ENCODE assay signal across 25 cellular contexts in genomic region chr1:221795400-221795799, GRCh38. TPM values are rescaled to one million over a fixed set of nuclear protein-coding genes. Genes with fewer than 3 reads are reported as not detected.
A peak's percentile ranks its signal among the peaks of the same experiment; 100 is the strongest.
DNase-seq lines count a peak whose midpoint lies in the region; ATAC-seq, FAIRE-seq and TF ChIP-seq lines count a peak whose summit lies in the region.
"Had no signal": no experiment of that assay in that cellular context is flagged by ENCODE, and none has a peak within 500 bp of the region (broad histone marks: within the 10 kb centered on the region; RNA-seq: fewer than 3 reads in every experiment).

No MANE protein-coding gene starts in this region.

- no peaks in the 10 kb centered on the region for H3K36me3 ChIP-seq in kidney (ENCODE audit: control insufficient read depth in 1 of 2, insufficient read depth in 2 of 2, low read length in 2 of 2)
- H3K36me3 ChIP-seq: heart left ventricle, ovary had no signal

- CTCF ChIA-PET in MCF 10A (lab: Yijun Ruan, JAX): interaction anchor here (0.6 to 1.5 kb wide), 4 partner anchors 25 to 1683 kb away, joined by 3 read pairs; no protein-coding TSS in a partner anchor

- peak; percentile 42 to 64 for ATAC-seq in activated T-cell treated with anti-CD3 and anti-CD28 coated beads, Interleukin-2, amount 50 U/mL, for 4 hours
- ATAC-seq in GM21529 (IDR thresholded peaks at IDR 0.05; ENCODE audit: unreplicated experiment): peak; percentile 43
- no peak for ATAC-seq in stimulated activated memory B cell treated with anti-CD40 and anti-IgM and Interleukin-4, amounts not matched to agents 10 μg/mL and 1 μg/mL and 100 μg/mL, for 72 hours
- ATAC-seq in HG03175 (IDR thresholded peaks at IDR 0.05; ENCODE audit: unreplicated experiment): no peak
- ATAC-seq: heart left ventricle, K562, WTC11 had no signal

- H3K9me3 Mint-ChIP-seq in activated T-cell treated with anti-CD3 and anti-CD28 coated beads, Interleukin-2, amount 50 U/mL, for 4 hours: peaks cover 7% of the 10 kb centered on the region
- peaks cover 5% of the 10 kb centered on the region for H3K9me3 Mint-ChIP-seq in activated naive CD8-positive, alpha-beta T cell (ENCODE audit: low read depth)
- H3K9me3 Mint-ChIP-seq in stimulated activated memory B cell treated with anti-CD40 and anti-IgM and Interleukin-4, amounts not matched to agents 10 μg/mL and 1 μg/mL and 100 μg/mL, for 72 hours: peaks cover 3% of the 10 kb centered on the region
- peaks cover 8% of the 10 kb centered on the region for H3K9me3 Mint-ChIP-seq in MCF 10A (ENCODE audit: unreplicated experiment)

- TF ChIP-seq CTCF in MCF 10A (IDR thresholded peaks at IDR 0.05; ENCODE audit: unreplicated experiment): no peak
- no peak for TF ChIP-seq CTCF in kidney (IDR thresholded peaks at IDR 0.05; ENCODE audit: borderline replicate concordance, extremely low read depth, insufficient read depth)

- peak overlapping the region; percentile 36 for H3K4me3 Mint-ChIP-seq in activated T-cell treated with anti-CD3 and anti-CD28 coated beads, Interleukin-2, amount 50 U/mL, for 4 hours
- H3K4me3 Mint-ChIP-seq in activated naive CD8-positive, alpha-beta T cell: peak overlapping the region; percentile 11
- no peak overlapping the region for H3K4me3 Mint-ChIP-seq in stimulated activated memory B cell treated with anti-CD40 and anti-IgM and Interleukin-4, amounts not matched to agents 10 μg/mL and 1 μg/mL and 100 μg/mL, for 72 hours
- H3K4me3 Mint-ChIP-seq in MCF 10A (ENCODE audit: unreplicated experiment): no peak overlapping the region
- H3K4me3 Mint-ChIP-seq: H9, nephron, WTC11 had no signal

- peaks cover 3% of the 10 kb centered on the region for H3K36me3 Mint-ChIP-seq in activated T-cell treated with anti-CD3 and anti-CD28 coated beads, Interleukin-2, amount 50 U/mL, for 4 hours (ENCODE audit: insufficient read depth)
- H3K36me3 Mint-ChIP-seq in activated naive CD8-positive, alpha-beta T cell: peaks cover 6% of the 10 kb centered on the region
- H3K36me3 Mint-ChIP-seq in stimulated activated memory B cell treated with anti-CD40 and anti-IgM and Interleukin-4, amounts not matched to agents 10 μg/mL and 1 μg/mL and 100 μg/mL, for 72 hours: peaks cover 6% of the 10 kb centered on the region
- H3K36me3 Mint-ChIP-seq in MCF 10A (ENCODE audit: insufficient read depth, unreplicated experiment): no peaks in the 10 kb centered on the region
- H3K36me3 Mint-ChIP-seq: WTC11 had no signal

- BruUV-seq in MCF 10A (replicated peaks; lab: Mats Ljungman, UMichigan): no TSS peak

- peak overlapping the region; percentile 76 for H3K27ac Mint-ChIP-seq in activated naive CD8-positive, alpha-beta T cell
- peak overlapping the region; percentile 98 for H3K27ac Mint-ChIP-seq in stimulated activated memory B cell treated with anti-CD40 and anti-IgM and Interleukin-4, amounts not matched to agents 10 μg/mL and 1 μg/mL and 100 μg/mL, for 72 hours
- no peak overlapping the region for H3K27ac Mint-ChIP-seq in MCF 10A (ENCODE audit: low read depth, unreplicated experiment)
- H3K27ac Mint-ChIP-seq: H9, nephron, WTC11 had no signal

- no peak for DNase-seq in activated T-cell treated with anti-CD3 and anti-CD28 coated beads, Interleukin-2, amount 50 U/mL, for 4 hours
- DNase-seq in activated T-cell treated with anti-CD3 and anti-CD28 coated beads, Interleukin-2, amount 50 U/mL, for 1 hour: no peak
- no peak for DNase-seq in MCF 10A (ENCODE audit: unreplicated experiment)
- DNase-seq in kidney: no peak
- DNase-seq: activated effector memory CD4-positive, alpha-beta T cell treated with anti-CD3 and anti-CD28 coated beads, Interleukin-2, amount 50 U/mL, for 16 hours; central memory CD4-positive, alpha-beta T cell; H9; heart left ventricle; MM.1S; NCI-H1694; NCI-H526 treated with DMSO at 0.1 percent for 48 hours; ovary; T-helper 9 cell had no signal

- no peaks in the 10 kb centered on the region for H3K27me3 Mint-ChIP-seq in activated T-cell treated with anti-CD3 and anti-CD28 coated beads, Interleukin-2, amount 50 U/mL, for 4 hours (ENCODE audit: low read depth)
- H3K27me3 Mint-ChIP-seq in activated naive CD8-positive, alpha-beta T cell: peaks cover 1% of the 10 kb centered on the region
- no peaks in the 10 kb centered on the region for H3K27me3 Mint-ChIP-seq in stimulated activated memory B cell treated with anti-CD40 and anti-IgM and Interleukin-4, amounts not matched to agents 10 μg/mL and 1 μg/mL and 100 μg/mL, for 72 hours
- H3K27me3 Mint-ChIP-seq in MCF 10A (ENCODE audit: insufficient read depth, unreplicated experiment): no peaks in the 10 kb centered on the region

- H3K4me3 ChIP-seq in kidney (ENCODE audit: low read length in 2 of 2): no peak overlapping the region
- H3K4me3 ChIP-seq: heart left ventricle, K562, ovary, SK-N-MC had no signal

- H3K9ac ChIP-seq in kidney (ENCODE audit: low read length in 2 of 2): no peak overlapping the region

- intact Hi-C loops in MCF 10A (cut with micrococcal nuclease) (no loop called here), kidney (cut with DNase I) (no loop called here)

- no peak for FAIRE-seq in kidney (lab: Jason Lieb, UNC)
- FAIRE-seq: astrocyte, K562, urothelium cell line had no signal

- H3K27ac ChIP-seq in kidney (ENCODE audit: low read depth in 2 of 2, low read length in 2 of 2): no peak overlapping the region
- H3K27ac ChIP-seq: C4-2B, heart left ventricle, ovary, RWPE1, SK-N-MC had no signal

- POLR2A ChIA-PET in MCF 10A (lab: Yijun Ruan, JAX): interaction anchor here (0.6 to 1.6 kb wide), 5 partner anchors 8 to 661 kb away, joined by 3 to 6 read pairs (median 3); no protein-coding TSS in a partner anchor

- H3K4me1 Mint-ChIP-seq in activated T-cell treated with anti-CD3 and anti-CD28 coated beads, Interleukin-2, amount 50 U/mL, for 4 hours (ENCODE audit: low read depth): peaks cover 34% of the 10 kb centered on the region
- peaks cover 26% of the 10 kb centered on the region for H3K4me1 Mint-ChIP-seq in activated naive CD8-positive, alpha-beta T cell (ENCODE audit: low read depth)
- H3K4me1 Mint-ChIP-seq in stimulated activated memory B cell treated with anti-CD40 and anti-IgM and Interleukin-4, amounts not matched to agents 10 μg/mL and 1 μg/mL and 100 μg/mL, for 72 hours: peaks cover 41% of the 10 kb centered on the region
- H3K4me1 Mint-ChIP-seq in MCF 10A (ENCODE audit: insufficient read depth, unreplicated experiment): peaks cover 12% of the 10 kb centered on the region
- H3K4me1 Mint-ChIP-seq: nephron, WTC11 had no signal

- no peaks in the 10 kb centered on the region for H3K9me3 ChIP-seq in kidney (ENCODE audit: control insufficient read depth in 1 of 2, low read length in 2 of 2)
- H3K9me3 ChIP-seq: ovary had no signal

- H3K4me1 ChIP-seq in kidney (ENCODE audit: control insufficient read depth in 1 of 2, insufficient read depth in 1 of 2, low read depth in 1 of 2, low read length in 2 of 2): no peaks in the 10 kb centered on the region
- H3K4me1 ChIP-seq: heart left ventricle had no signal

RNA-seq across cellular contexts. Expression of gene DUSP10, which starts 53.5 kb away (rescaled TPM):
- 10 to 100 TPM in 2 of 3 donors, 1 to 10 TPM in 1; 9.4 to 17.1 (median 12.4) TPM for total RNA-seq in activated T-cell treated with anti-CD3 and anti-CD28 coated beads, Interleukin-2, amount 50 U/mL, for 4 hours
- total RNA-seq in MCF 10A (2022) (15.9 and 22.0 TPM in 2 replicates), kidney (5.3 TPM)
- polyA plus RNA-seq in kidney (ENCODE audit: insufficient read depth, low read depth, low replicate concordance): 1.0 TPM

Comparison
In these comparisons a context has a peak if more than half of its experiments do, and no peak if none do; other contexts are left out.
1. ATAC-seq: peak in activated T-cell treated with anti-CD3 and anti-CD28 coated beads, Interleukin-2, amount 50 U/mL, for 4 hours (2 of 2) and GM21529 (single experiment); none in stimulated activated memory B cell treated with anti-CD40 and anti-IgM and Interleukin-4, amounts not matched to agents 10 μg/mL and 1 μg/mL and 100 μg/mL, for 72 hours (single experiment) and HG03175 (single experiment).
2. H3K4me3 Mint-ChIP-seq: peak in activated T-cell treated with anti-CD3 and anti-CD28 coated beads, Interleukin-2, amount 50 U/mL, for 4 hours (single experiment) and activated naive CD8-positive, alpha-beta T cell (single experiment); none in stimulated activated memory B cell treated with anti-CD40 and anti-IgM and Interleukin-4, amounts not matched to agents 10 μg/mL and 1 μg/mL and 100 μg/mL, for 72 hours (single experiment) and MCF 10A (single experiment).